8 cellular contexts compared by ENCODE assay signal in the genomic region with DNA sequence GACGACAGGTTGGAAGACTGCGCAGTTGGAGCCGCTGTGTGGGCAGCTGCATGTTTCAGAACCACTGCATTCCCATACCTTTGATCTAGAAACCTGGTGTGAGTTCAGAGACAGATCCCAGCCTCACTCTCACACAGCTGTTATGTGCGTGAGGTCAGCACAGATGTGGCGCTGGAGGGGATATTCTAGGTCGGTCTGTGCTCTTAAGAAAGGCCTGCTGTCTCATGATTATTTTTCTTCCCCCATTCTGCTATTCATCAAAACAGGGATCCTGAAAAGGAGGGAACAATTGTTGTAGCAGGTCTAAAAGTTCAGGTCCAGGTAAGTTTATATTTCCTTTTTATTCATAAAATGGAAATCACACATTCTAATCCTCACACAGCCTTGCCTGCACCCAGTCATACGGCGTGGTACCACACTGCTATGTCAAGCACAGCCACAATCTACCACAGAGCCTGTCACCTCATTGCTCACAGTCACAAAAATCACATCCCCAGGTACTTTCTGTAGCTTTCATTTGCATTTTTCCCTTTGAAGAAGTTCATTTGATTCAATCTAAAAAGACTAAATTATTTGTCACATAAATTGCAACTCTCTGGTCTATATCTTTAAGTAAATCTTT. TPM values are rescaled to one million over a fixed set of nuclear protein-coding genes. Genes with fewer than 3 reads are reported as not detected.
DNase-seq lines count a peak whose midpoint lies in the region; ATAC-seq and TF ChIP-seq lines count a peak whose summit lies in the region.

No MANE protein-coding gene starts in this region.

- CTCF ChIA-PET in AG04450 (lab: Charles Lee) = interaction anchor here (2.0 kb wide), 1 partner anchor 27 kb away, joined by 9 read pairs; a partner anchor contains a TSS

- peak overlapping the region; percentile 91 for H3K4me3 ChIP-seq in AG04450 (ENCODE audit: low read depth, low read length)
- peak overlapping the region; percentile 95 for H3K4me3 ChIP-seq in adipocyte (ENCODE audit: low read length)
- peak overlapping the region; percentile 62 for H3K4me3 ChIP-seq in lower leg skin (ENCODE audit: low read depth, poor library complexity, severe bottlenecking)
- H3K4me3 ChIP-seq in tibial artery = peak overlapping the region; percentile 59 to 82

- POLR2A ChIA-PET in AG04450 (lab: Yijun Ruan, JAX) = interaction anchor here (0.6 kb wide), 1 partner anchor 367 kb away, joined by 3 read pairs; no protein-coding TSS in a partner anchor

- no peak for TF ChIP-seq CTCF in AG04450 (IDR thresholded peaks at IDR 0.05; ENCODE audit: low read depth, low read length)
- TF ChIP-seq CTCF in lower leg skin (IDR thresholded peaks at IDR 0.05) = no peak
- TF ChIP-seq CTCF in tibial artery (IDR thresholded peaks at IDR 0.05) = no peak

- 63 to 72% methylated on average over 8 of the region's 8 CpGs for WGBS in lower leg skin, 2 donors

- no peak for TF ChIP-seq POLR2A in lower leg skin (IDR thresholded peaks at IDR 0.05)

- H3K27ac ChIP-seq in AG04450 (ENCODE audit: low read depth, low read length) (peak overlapping the region; percentile 93), tibial artery (peak overlapping the region; percentile 94 to 95)

- H3K36me3 ChIP-seq in adipocyte (ENCODE audit: control insufficient read depth, insufficient read depth, low read length, severe bottlenecking) (no peaks in the 10 kb centered on the region), tibial artery (peaks cover 0 to 10% (median 9%) of the 10 kb centered on the region in 3 donors)

- peak overlapping the region; percentile 95 for H3K9ac ChIP-seq in adipocyte (ENCODE audit: low read length)

- H3K9me3 ChIP-seq in AG04450 (ENCODE audit: control insufficient read depth, insufficient read depth, low read length) (no peaks in the 10 kb centered on the region; the same call in 1 of the 2 replicates), adipocyte (ENCODE audit: control insufficient read depth, low read length) (no peaks in the 10 kb centered on the region), tibial artery (peaks cover 0 to 4% (median 4%) of the 10 kb centered on the region in 3 donors)

- intact Hi-C loops in lower leg skin (cut with DNase I; ENCODE audit: low total_unique reads) = no loop called here
- intact Hi-C loops in tibial artery (cut with DNase I; ENCODE audit: low total_unique reads) = no loop called here

- H3K4me1 ChIP-seq in adipocyte (ENCODE audit: control insufficient read depth, insufficient read depth, low read length) (peaks cover 17% of the 10 kb centered on the region), tibial artery (peaks cover 0 to 21% (median 16%) of the 10 kb centered on the region in 4 donors)

- H3K27me3 ChIP-seq in AG04450 (ENCODE audit: control insufficient read depth, insufficient read depth, low read length) (no peaks in the 10 kb centered on the region), adipocyte (replicated peaks; ENCODE audit: control insufficient read depth, insufficient read depth, low read length) (no peaks in the 10 kb centered on the region), tibial artery (no peaks in the 10 kb centered on the region)

- DNase-seq in AG04450 (ENCODE audit: low read depth, low spot score) (no peak), adipocyte (ENCODE audit: low read depth) (peak; percentile 25), lower leg skin (ENCODE audit: low spot score in 2 of 2) (no peak), tibial artery (no peak), NOMO-1 treated with DMSO at 0.1 percent for 48 hours (lab: John Stamatoyannopoulos, UW; ENCODE audit: unreplicated experiment) (no peak)
- no peak for DNase-seq in activated effector memory CD4-positive, alpha-beta T cell treated with Interleukin-2 at 50 U/mL for 16 hours

- ATAC-seq in HG02642 (IDR thresholded peaks at IDR 0.05; ENCODE audit: poor library complexity, unreplicated experiment) (peak; percentile 16), GM18519 (IDR thresholded peaks at IDR 0.05; ENCODE audit: low FRiP score, unreplicated experiment) (no peak)

RNA-seq across cellular contexts. Expression of a gene that starts 0.8 kb away (rescaled TPM):
- polyA plus RNA-seq in AG04450 (2011; rRNA removed) = 1.7 and 2.4 TPM in 2 replicates
- 5.3 and 6.3 TPM in 2 replicates for polyA minus RNA-seq in AG04450 (2011; rRNA and poly(A)+ RNA removed)
- total RNA-seq in lower leg skin = 1 to 10 TPM in 2 of 4 donors, under 1 TPM in 2; 0.30 to 4.8 (median 1.4) TPM

RNA-seq across cellular contexts. Expression of a gene that starts 26.7 kb away (rescaled TPM):
- 68.6 and 90.2 TPM in 2 replicates for polyA plus RNA-seq in AG04450 (2011; rRNA removed)
- polyA minus RNA-seq in AG04450 (2011; rRNA and poly(A)+ RNA removed) = 51.0 and 72.4 TPM in 2 replicates
- 10 to 100 TPM; 78.0 to 92.5 (median 87.7) TPM for total RNA-seq in lower leg skin

RNA-seq across cellular contexts. Expression of a gene that starts 58.3 kb away (rescaled TPM):
- 7.2 and 8.3 TPM in 2 replicates for polyA plus RNA-seq in AG04450 (2011; rRNA removed)
- polyA minus RNA-seq in AG04450 (2011; rRNA and poly(A)+ RNA removed) = 26.0 and 27.0 TPM in 2 replicates
- 1 to 10 TPM; 1.8 to 6.8 (median 4.1) TPM for total RNA-seq in lower leg skin
